ENCODE assay signal across 1 cellular context in genomic region chr7:30159698-30160143, GRCh38.
TF ChIP-seq lines count a peak whose summit lies in the region.

No MANE protein-coding gene starts in this region.

TF ChIP-seq in K562, 482 proteins besides CTCF, POLR2A, EP300 and RAD21 (continued from another document):
- TF ChIP-seq CLOCK (CRISPR knock-in tag; IDR thresholded peaks at IDR 0.05; ENCODE audit: borderline replicate concordance) (no peak), ATF1 (CRISPR knock-in tag; IDR thresholded peaks at IDR 0.05) (no peak), ATF1 (tag; IDR thresholded peaks at IDR 0.05) (no peak), TEAD4 (IDR thresholded peaks at IDR 0.05; ENCODE audit: low read length) (no peak), TEAD4 (CRISPR knock-in tag; IDR thresholded peaks at IDR 0.05; ENCODE audit: borderline replicate concordance) (no peak), ZNF407 (IDR thresholded peaks at IDR 0.05; ENCODE audit: low read depth) (no peak), ESRRA (IDR thresholded peaks at IDR 0.05; ENCODE audit: borderline replicate concordance, low read depth) (peak; percentile 98), U2AF1 (optimal IDR thresholded peaks at IDR 0.05; ENCODE audit: low read depth, low read length) (no peak), ZEB2 (IDR thresholded peaks at IDR 0.05) (peak; percentile 36; the same call in 1 of the 2 replicates)
